8 cellular contexts compared by ENCODE assay signal in genomic region chr18:32019251-32019943, GRCh38. TPM values are rescaled to one million over a fixed set of nuclear protein-coding genes. Genes with fewer than 3 reads are reported as not detected.
DNase-seq lines count a peak whose midpoint lies in the region; ATAC-seq, FAIRE-seq and TF ChIP-seq lines count a peak whose summit lies in the region.

No MANE protein-coding gene starts in this region.

- H3K9ac ChIP-seq in mammary epithelial cell (ENCODE audit: insufficient read depth, low read length) (peak overlapping the region; percentile 50), keratinocyte (ENCODE audit: control insufficient read depth, extremely low read depth, insufficient read depth, low read length) (peak overlapping the region; percentile 74)

- H3K27ac ChIP-seq in mammary epithelial cell (ENCODE audit: insufficient read depth, low read depth, low read length) (no peak overlapping the region), keratinocyte (ENCODE audit: control insufficient read depth, insufficient read depth, low read length) (no peak overlapping the region)

- H4K20me1 ChIP-seq in mammary epithelial cell (ENCODE audit: insufficient read depth, low read length) (no peaks in the 10 kb centered on the region), keratinocyte (ENCODE audit: control insufficient read depth, extremely low read depth, insufficient read depth, low read length) (no peaks in the 10 kb centered on the region)

- peak; percentile 20 to 41 for DNase-seq in Kasumi-1 (lab: John Stamatoyannopoulos, UW)
- DNase-seq in WTC11 (ENCODE audit: low spot score), result peak; percentile 51
- peak; percentile 47 for DNase-seq in mammary epithelial cell
- DNase-seq in keratinocyte (ENCODE audit: low read depth, low spot score), result no peak
- peak; percentile 22 to 25 for DNase-seq in stimulated activated CD4-positive, alpha-beta T cell treated with anti-CD3 and anti-CD28 coated beads, Interleukin-15, amount 100 ng/mL, for 1 hour (ENCODE audit: low read depth in 1 of 2, low spot score in 1 of 2)
- DNase-seq in NCI-H524 treated with DMSO at 0.1 percent for 48 hours (lab: John Stamatoyannopoulos, UW), result no peak
- DNase-seq in NCI-H446 (lab: John Stamatoyannopoulos, UW), result no peak

- intact Hi-C loops in mammary epithelial cell (cut with micrococcal nuclease), result loop anchor here (2.0 to 5.0 kb wide), 2 partner anchors 53 to 131 kb away; no protein-coding TSS in a partner anchor

- H2AFZ ChIP-seq in mammary epithelial cell (ENCODE audit: low read depth, low read length) (peak overlapping the region; percentile 99), keratinocyte (ENCODE audit: control insufficient read depth, low read length) (peak overlapping the region; percentile 95)

- POLR2A ChIA-PET in WTC11 (lab: Charles Lee), result interaction anchor here (0.7 to 2.5 kb wide), 3 partner anchors 14 to 76 kb away, joined by 3 to 15 read pairs (median 10); partner anchors contain the start of genes RNF138 and TRAPPC8

- H3K36me3 ChIP-seq in mammary epithelial cell (ENCODE audit: insufficient read depth, low read length), result no peaks in the 10 kb centered on the region
- no peaks in the 10 kb centered on the region for H3K36me3 ChIP-seq in keratinocyte (ENCODE audit: control insufficient read depth in 2 of 2, extremely low read depth in 1 of 2, insufficient read depth in 2 of 2, low read length in 2 of 2)

- H3K9me3 Mint-ChIP-seq in WTC11, result no peaks in the 10 kb centered on the region

- H3K9me3 ChIP-seq in mammary epithelial cell (replicated peaks; ENCODE audit: insufficient read depth, low read length), result no peaks in the 10 kb centered on the region
- no peaks in the 10 kb centered on the region for H3K9me3 ChIP-seq in keratinocyte (ENCODE audit: control insufficient read depth, low read depth, low read length)

- H3K4me1 ChIP-seq in mammary epithelial cell (ENCODE audit: insufficient read depth, low read length) (peaks cover 12% of the 10 kb centered on the region), keratinocyte (ENCODE audit: control insufficient read depth, extremely low read depth, insufficient read depth, low read length) (peaks cover 4% of the 10 kb centered on the region)

- no peak for FAIRE-seq in keratinocyte (lab: Jason Lieb, UNC)

- H3K27me3 Mint-ChIP-seq in WTC11 (ENCODE audit: low read depth), result peaks cover 15% of the 10 kb centered on the region

- H3K4me2 ChIP-seq in mammary epithelial cell (ENCODE audit: insufficient read depth, low read depth, low read length), result peak overlapping the region; percentile 95
- H3K4me2 ChIP-seq in keratinocyte (ENCODE audit: control insufficient read depth, extremely low read depth, insufficient read depth, low read depth, low read length), result peak overlapping the region; percentile 86

- dilution Hi-C loops in mammary epithelial cell (cut with HindIII; ENCODE audit: low sequenced_read_pairs) (no loop called here), keratinocyte (cut with MboI; ENCODE audit: extremely low pct_ligation_motif_present, low sequenced_read_pairs) (no loop called here)

- ATAC-seq in WTC11, result peak; percentile 11

- peaks cover 2% of the 10 kb centered on the region for H3K36me3 Mint-ChIP-seq in WTC11

- peaks cover 32% of the 10 kb centered on the region for H3K4me1 Mint-ChIP-seq in WTC11

- H3K4me3 ChIP-seq in mammary epithelial cell (replicated peaks in 1 of 3; ENCODE audit: insufficient read depth in 1 of 3, low read depth in 2 of 3, low read length in 3 of 3), result peak overlapping the region; percentile 60 to 77 (median 69)
- peak overlapping the region; percentile 52 to 69 (median 59) for H3K4me3 ChIP-seq in keratinocyte (ENCODE audit: control insufficient read depth in 2 of 3, extremely low read depth in 1 of 3, insufficient read depth in 2 of 3, low read depth in 1 of 3, low read length in 3 of 3)

- peak overlapping the region; percentile 91 for H3K4me3 Mint-ChIP-seq in WTC11

- TF ChIP-seq CTCF in GM12873 (IDR thresholded peaks at IDR 0.05; ENCODE audit: insufficient read depth, low read depth, low read length, missing control alignments) (peak; percentile 27), WTC11 (IDR thresholded peaks at IDR 0.05) (no peak), mammary epithelial cell (conservative IDR thresholded peaks at IDR 0.05 in 1 of 2, IDR thresholded peaks at IDR 0.05 in 1 of 2; ENCODE audit: extremely low read depth in 1 of 2, insufficient read depth in 1 of 2, low read depth in 1 of 2, low read length in 2 of 2) (no peak), keratinocyte (optimal IDR thresholded peaks at IDR 0.05 in 1 of 3, IDR thresholded peaks at IDR 0.05 in 1 of 3, conservative IDR thresholded peaks at IDR 0.05 in 1 of 3; ENCODE audit: extremely low read depth in 1 of 3, insufficient read depth in 2 of 3, low read length in 3 of 3) (peak in 1 of 3 experiments; percentile 42)

- H3K27ac Mint-ChIP-seq in WTC11, result peak overlapping the region; percentile 6

- no peaks in the 10 kb centered on the region for H3K27me3 ChIP-seq in mammary epithelial cell (ENCODE audit: insufficient read depth, low read length)
- no peaks in the 10 kb centered on the region for H3K27me3 ChIP-seq in keratinocyte (ENCODE audit: control insufficient read depth, extremely low read depth, insufficient read depth, low read length)

- 6% methylated on average over 20 of the region's 31 CpGs for WGBS in mammary epithelial cell (ENCODE audit: low coverage, missing lambda C conversion rate)

- BruUV-seq in mammary epithelial cell (replicated peaks; lab: Mats Ljungman, UMichigan), result TSS peak; percentile 37

- no peaks in the 10 kb centered on the region for H3K9me1 ChIP-seq in keratinocyte (ENCODE audit: control insufficient read depth, extremely low read depth, insufficient read depth, low read length)

- CTCF ChIA-PET in WTC11 (lab: Charles Lee), result interaction anchor here (0.8 to 1.9 kb wide), 5 partner anchors 9 to 409 kb away, joined by 3 to 9 read pairs (median 3); no protein-coding TSS in a partner anchor
- CTCF ChIA-PET in mammary epithelial cell (lab: Charles Lee; ENCODE audit: low non-redundant PET), result interaction anchor here (0.7 to 1.5 kb wide), 2 partner anchors 27 to 53 kb away, joined by 5 to 7 read pairs; no protein-coding TSS in a partner anchor

- in situ Hi-C loops in mammary epithelial cell (cut with MboI; ENCODE audit: low sequenced_read_pairs in 2 of 2), result no loop called here

- H3K79me2 ChIP-seq in mammary epithelial cell (ENCODE audit: insufficient read depth, low read length) (no peaks in the 10 kb centered on the region), keratinocyte (ENCODE audit: control insufficient read depth, insufficient read depth, low read length) (no peaks in the 10 kb centered on the region)

TF ChIP-seq in WTC11, 78 proteins besides CTCF, POLR2A, EP300 and RAD21 (continues in another document):
- TF ChIP-seq AFF4 (CRISPR knock-in tag; IDR thresholded peaks at IDR 0.05; ENCODE audit: borderline replicate concordance), result no peak
- TF ChIP-seq USF2 (CRISPR knock-in tag; IDR thresholded peaks at IDR 0.05), result peak; percentile 30; the same call in 1 of the 2 replicates

RNA-seq across cellular contexts. Expression of gene RNF125, which starts 0.8 kb away (rescaled TPM):
- total RNA-seq in WTC11 (2021) (13.8 to 14.9 TPM (median 14.4 TPM) in 3 replicates), mammary epithelial cell (1 to 10 TPM; 2.3 to 5.6 TPM)
- polyA plus RNA-seq in mammary epithelial cell (2.4 TPM), keratinocyte (3.2 to 4.5 TPM (median 3.9 TPM) in 3 replicates)
- polyA minus RNA-seq in mammary epithelial cell (2.1 TPM), keratinocyte (1.7 to 5.4 TPM (median 2.7 TPM) in 3 replicates)
- polyA plus RNA-seq in keratinocyte (2011; ENCODE audit: low read depth), result 3.1 TPM
- polyA plus RNA-seq in keratinocyte (2011; cell fraction: cytosol; rRNA removed), result 3.2 and 4.9 TPM in 2 replicates
- polyA plus RNA-seq in keratinocyte (2011; cell fraction: nucleus; rRNA removed), result 4.0 and 4.2 TPM in 2 replicates
- 2.1 and 2.6 TPM in 2 replicates for polyA plus RNA-seq in keratinocyte (2012; ENCODE audit: low replicate concordance)
- 2.3 TPM for polyA minus RNA-seq in keratinocyte (2011; cell fraction: cytosol; rRNA and poly(A)+ RNA removed)
- polyA minus RNA-seq in keratinocyte (2011; cell fraction: nucleus; rRNA and poly(A)+ RNA removed), result 1.5 and 3.7 TPM in 2 replicates

Comparison
In these comparisons a context has a peak if more than half of its experiments do, and no peak if none do; other contexts are left out.
1. DNase-seq: peak in Kasumi-1 (2 of 2), WTC11 (single experiment), mammary epithelial cell (single experiment) and stimulated activated CD4-positive, alpha-beta T cell treated with anti-CD3 and anti-CD28 coated beads, Interleukin-15, amount 100 ng/mL, for 1 hour (2 of 2); none in keratinocyte (single experiment), NCI-H524 treated with DMSO at 0.1 percent for 48 hours (single experiment) and NCI-H446 (0 of 2).